In the genomic region with DNA sequence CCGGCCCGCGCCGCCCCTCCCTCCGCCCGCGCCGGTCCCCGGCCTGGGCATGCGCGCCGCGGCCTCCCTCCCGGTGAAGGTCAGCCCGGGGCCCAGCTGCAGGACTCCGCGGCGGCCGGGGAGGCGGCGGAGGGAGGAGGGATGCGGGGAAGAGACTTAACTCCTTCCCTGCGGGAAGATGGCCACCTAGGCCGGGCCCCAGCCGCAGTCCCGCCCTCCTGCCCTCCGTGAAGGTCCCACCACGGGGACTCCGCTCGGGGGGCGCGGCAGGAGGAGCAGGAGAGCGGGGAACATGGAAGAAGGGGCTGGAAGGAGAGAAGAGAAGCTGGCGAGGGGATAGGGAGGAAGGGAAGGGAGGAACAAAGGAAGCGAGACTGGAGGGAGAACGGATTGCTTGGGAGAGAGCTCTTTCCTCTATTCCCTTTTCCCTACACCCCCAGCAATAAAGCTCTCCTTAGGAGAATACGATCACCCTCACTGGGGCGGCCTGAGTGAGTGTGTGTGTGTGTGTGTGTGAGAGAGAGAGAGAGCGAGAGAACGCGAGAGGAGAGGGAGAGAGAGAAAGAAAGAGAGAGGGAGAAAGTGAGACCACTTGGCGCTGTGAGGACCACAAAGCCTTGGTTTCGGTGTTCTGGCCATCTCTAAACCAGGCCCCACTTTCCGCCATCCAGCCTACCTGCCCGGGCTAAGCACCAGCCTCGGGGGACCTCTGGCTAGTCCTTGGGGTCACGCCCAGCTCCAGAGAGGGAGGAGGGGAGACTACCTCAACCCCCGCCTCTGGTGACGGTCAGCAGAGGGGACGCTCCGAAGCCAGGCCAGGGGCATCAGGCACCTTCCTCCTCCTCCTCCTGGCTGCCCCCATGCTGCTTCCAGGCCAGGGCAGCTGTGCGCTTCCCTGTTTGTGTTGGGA, we compare ENCODE assay signal across 9 cellular contexts. TPM values are rescaled to one million over a fixed set of nuclear protein-coding genes. Genes with fewer than 3 reads are reported as not detected.
DNase-seq lines count a peak whose midpoint lies in the region; ATAC-seq and TF ChIP-seq lines count a peak whose summit lies in the region.
"Had no signal": no experiment of that assay in that cellular context is flagged by ENCODE, and none has a peak within 500 bp of the region (broad histone marks: within the 10 kb centered on the region; RNA-seq: fewer than 3 reads in every experiment).

No MANE protein-coding gene starts in this region.

- POLR2A ChIA-PET in activated CD4-positive, alpha-beta memory T cell treated with anti-CD3 and anti-CD28 coated beads for 36 hours (lab: Charles Lee) = no interaction called here

- H3K36me3 ChIP-seq in HUES48 (ENCODE audit: control insufficient read depth, insufficient read depth, low read length) = no peaks in the 10 kb centered on the region
- H3K36me3 ChIP-seq in heart right ventricle = no peaks in the 10 kb centered on the region

- peaks cover 25% of the 10 kb centered on the region for H3K4me1 Mint-ChIP-seq in activated naive CD8-positive, alpha-beta T cell treated with anti-CD3 and anti-CD28 coated beads, Interleukin-2, amount 50 U/mL, for 24 hours
- peaks cover 49% of the 10 kb centered on the region for H3K4me1 Mint-ChIP-seq in osteocyte (ENCODE audit: unreplicated experiment)
- H3K4me1 Mint-ChIP-seq in activated CD4-positive, alpha-beta memory T cell treated with anti-CD3 and anti-CD28 coated beads for 36 hours (ENCODE audit: low read depth) = peaks cover 14% of the 10 kb centered on the region

- H3K36me3 Mint-ChIP-seq in activated naive CD8-positive, alpha-beta T cell treated with anti-CD3 and anti-CD28 coated beads, Interleukin-2, amount 50 U/mL, for 24 hours (ENCODE audit: low read depth) = no peaks in the 10 kb centered on the region
- peaks cover 8% of the 10 kb centered on the region for H3K36me3 Mint-ChIP-seq in osteocyte (ENCODE audit: unreplicated experiment)
- no peaks in the 10 kb centered on the region for H3K36me3 Mint-ChIP-seq in activated CD4-positive, alpha-beta memory T cell treated with anti-CD3 and anti-CD28 coated beads for 36 hours

- CTCF ChIA-PET in activated CD4-positive, alpha-beta memory T cell treated with anti-CD3 and anti-CD28 coated beads for 36 hours (lab: Charles Lee) = interaction anchor here (1.3 to 1.6 kb wide), 2 partner anchors 8 to 84 kb away, joined by 3 read pairs; partner anchors contain the start of gene GBX1

- DNase-seq in AG08395 (ENCODE audit: low spot score) (peak; percentile 94), heart right ventricle (peak; percentile 76 to 83), osteocyte (ENCODE audit: extremely low spot score, unreplicated experiment) (peak; percentile 92)
- DNase-seq in activated naive CD8-positive, alpha-beta T cell treated with anti-CD3 and anti-CD28 coated beads, Interleukin-2, amount 50 U/mL, for 24 hours = no peak
- DNase-seq in stimulated activated CD4-positive, alpha-beta T cell treated with anti-CD3 and anti-CD28 coated beads, Interleukin-4, amount 100 ng/mL, for 4 hours = no peak
- DNase-seq in activated CD4-positive, alpha-beta memory T cell treated with anti-CD3 and anti-CD28 coated beads for 36 hours = no peak

- WGBS in heart right ventricle, 2 donors = 5 to 6% methylated on average over 50 to 52 of the region's 52 CpGs

- H3K9me3 Mint-ChIP-seq in activated naive CD8-positive, alpha-beta T cell treated with anti-CD3 and anti-CD28 coated beads, Interleukin-2, amount 50 U/mL, for 24 hours = no peaks in the 10 kb centered on the region
- no peaks in the 10 kb centered on the region for H3K9me3 Mint-ChIP-seq in osteocyte (ENCODE audit: unreplicated experiment)
- no peaks in the 10 kb centered on the region for H3K9me3 Mint-ChIP-seq in activated CD4-positive, alpha-beta memory T cell treated with anti-CD3 and anti-CD28 coated beads for 36 hours

- H3K27me3 Mint-ChIP-seq in activated naive CD8-positive, alpha-beta T cell treated with anti-CD3 and anti-CD28 coated beads, Interleukin-2, amount 50 U/mL, for 24 hours = peaks cover 48% of the 10 kb centered on the region
- peaks cover 4% of the 10 kb centered on the region for H3K27me3 Mint-ChIP-seq in osteocyte (ENCODE audit: unreplicated experiment)
- peaks cover 61% of the 10 kb centered on the region for H3K27me3 Mint-ChIP-seq in activated CD4-positive, alpha-beta memory T cell treated with anti-CD3 and anti-CD28 coated beads for 36 hours

- H3K27me3 ChIP-seq in HUES48 (ENCODE audit: control insufficient read depth, insufficient read depth, low read length) = peaks cover 60% of the 10 kb centered on the region
- peaks cover 0 to 58% (median 0%) of the 10 kb centered on the region in 7 donors for H3K27me3 ChIP-seq in heart right ventricle

- H3K4me3 Mint-ChIP-seq in activated naive CD8-positive, alpha-beta T cell treated with anti-CD3 and anti-CD28 coated beads, Interleukin-2, amount 50 U/mL, for 24 hours = peak overlapping the region; percentile 34
- peak overlapping the region; percentile 82 for H3K4me3 Mint-ChIP-seq in osteocyte (ENCODE audit: unreplicated experiment)
- H3K4me3 Mint-ChIP-seq in activated CD4-positive, alpha-beta memory T cell treated with anti-CD3 and anti-CD28 coated beads for 36 hours = no peak overlapping the region

- no peak overlapping the region for H3K27ac Mint-ChIP-seq in activated naive CD8-positive, alpha-beta T cell treated with anti-CD3 and anti-CD28 coated beads, Interleukin-2, amount 50 U/mL, for 24 hours
- H3K27ac Mint-ChIP-seq in osteocyte (ENCODE audit: unreplicated experiment) = peak overlapping the region; percentile 97
- no peak overlapping the region for H3K27ac Mint-ChIP-seq in activated CD4-positive, alpha-beta memory T cell treated with anti-CD3 and anti-CD28 coated beads for 36 hours

- peak overlapping the region; percentile 46 for H3K9ac ChIP-seq in HUES48 (ENCODE audit: low read depth, low read length)

- intact Hi-C loops in heart right ventricle (cut with DNase I) = loop anchor here in 1 of 10 donors (5.0 kb wide), 1 partner anchor 50 kb away; no protein-coding TSS in a partner anchor
- intact Hi-C loops in activated CD4-positive, alpha-beta memory T cell treated with anti-CD3 and anti-CD28 coated beads for 36 hours (cut with micrococcal nuclease) = no loop called here

- no peak for TF ChIP-seq CTCF in heart right ventricle (IDR thresholded peaks at IDR 0.05)
- no peak for TF ChIP-seq CTCF in osteocyte (IDR thresholded peaks at IDR 0.05)

- H3K9me3 ChIP-seq in HUES48 (ENCODE audit: control insufficient read depth, insufficient read depth, low read length) = no peaks in the 10 kb centered on the region
- H3K9me3 ChIP-seq in heart right ventricle = no peaks in the 10 kb centered on the region

- no peak overlapping the region for H3K27ac ChIP-seq in HUES48 (ENCODE audit: low read depth, low read length)
- peak overlapping the region; percentile 80 to 98 (median 96) for H3K27ac ChIP-seq in heart right ventricle

- peak overlapping the region; percentile 79 for H3K4me3 ChIP-seq in HUES48 (ENCODE audit: low read depth, low read length)
- H3K4me3 ChIP-seq in heart right ventricle = peak overlapping the region; percentile 30 to 86 (median 67)

- peaks cover 30% of the 10 kb centered on the region for H3K4me1 ChIP-seq in HUES48 (ENCODE audit: control insufficient read depth, insufficient read depth, low read length)
- H3K4me1 ChIP-seq in heart right ventricle = peaks cover 7 to 78% (median 54%) of the 10 kb centered on the region in 9 donors

- ATAC-seq in activated naive CD8-positive, alpha-beta T cell treated with anti-CD3 and anti-CD28 coated beads, Interleukin-2, amount 50 U/mL, for 24 hours = peak; percentile 7
- ATAC-seq in heart right ventricle = peak; percentile 34 to 64 (median 60)
- ATAC-seq in GM21717 (IDR thresholded peaks at IDR 0.05; ENCODE audit: unreplicated experiment) = no peak

RNA-seq across cellular contexts. Expression of gene SMARCD3, which starts 3.7 kb away (rescaled TPM):
- total RNA-seq in heart right ventricle (100 to 1,000 TPM in 5 of 10 donors, 10 to 100 TPM in 5; 78.0 to 119 (median 97.6) TPM), osteocyte (88.7 and 96.9 TPM in 2 replicates)
- polyA plus RNA-seq in heart right ventricle = 100 to 1,000 TPM in 1 of 2 donors, 10 to 100 TPM in 1; 77.7 to 175 TPM
- total RNA-seq in activated CD4-positive, alpha-beta memory T cell treated with anti-CD3 and anti-CD28 coated beads for 36 hours = 1 to 10 TPM; 4.4 to 5.5 TPM

RNA-seq across cellular contexts. Expression of gene CHPF2, which starts 19.9 kb away (rescaled TPM):
- total RNA-seq in heart right ventricle (10 to 100 TPM; 12.1 to 22.4 (median 17.4) TPM), osteocyte (89.5 and 93.2 TPM in 2 replicates)
- 10 to 100 TPM; 19.2 to 20.9 TPM for polyA plus RNA-seq in heart right ventricle
- 10 to 100 TPM; 33.6 to 34.2 TPM for total RNA-seq in activated CD4-positive, alpha-beta memory T cell treated with anti-CD3 and anti-CD28 coated beads for 36 hours

RNA-seq across cellular contexts. Expression of gene ABCF2, which starts 25.2 kb away (rescaled TPM):
- 10 to 100 TPM; 25.2 to 33.8 (median 29.5) TPM for total RNA-seq in heart right ventricle
- 10 to 100 TPM; 13.0 to 35.2 TPM for polyA plus RNA-seq in heart right ventricle
- 43.9 and 47.5 TPM in 2 replicates for total RNA-seq in osteocyte
- 10 to 100 TPM; 41.1 to 41.2 TPM for total RNA-seq in activated CD4-positive, alpha-beta memory T cell treated with anti-CD3 and anti-CD28 coated beads for 36 hours

RNA-seq across cellular contexts. Expression of gene H2BK1, which starts 41.9 kb away (rescaled TPM):
- total RNA-seq in heart right ventricle (not detected), osteocyte (1.1 TPM in 1 of 2 replicates, not detected in the other)
- not detected for polyA plus RNA-seq in heart right ventricle
- total RNA-seq in activated CD4-positive, alpha-beta memory T cell treated with anti-CD3 and anti-CD28 coated beads for 36 hours = not detected
- total RNA-seq: renal cortical epithelial cell had no signal

Comparison
In these comparisons a context has a peak if more than half of its experiments do, and no peak if none do; other contexts are left out.
1. DNase-seq: peak in AG08395 (single experiment), heart right ventricle (2 of 2) and osteocyte (single experiment); none in activated naive CD8-positive, alpha-beta T cell treated with anti-CD3 and anti-CD28 coated beads, Interleukin-2, amount 50 U/mL, for 24 hours (single experiment), stimulated activated CD4-positive, alpha-beta T cell treated with anti-CD3 and anti-CD28 coated beads, Interleukin-4, amount 100 ng/mL, for 4 hours (0 of 2) and activated CD4-positive, alpha-beta memory T cell treated with anti-CD3 and anti-CD28 coated beads for 36 hours (single experiment).
2. RNA of gene SMARCD3, which starts 3.7 kb away (total RNA-seq): 78.0 to 119 TPM in heart right ventricle and 88.7 to 96.9 TPM in osteocyte; 4.4 to 5.5 TPM in activated CD4-positive, alpha-beta memory T cell treated with anti-CD3 and anti-CD28 coated beads for 36 hours; every median in the first group is over 10 times any median in the second.